Comparison of ENCODE assay signal across 1 cellular context in genomic region chr19:51926784-51927741, GRCh38.
TF ChIP-seq lines count a peak whose summit lies in the region.

Gene ZNF613 (plus strand): TSS chr19:51927472. CDS start chr19:51936221, 8,749 bp downstream.

TF ChIP-seq in H1, 55 proteins besides CTCF, POLR2A, EP300 and RAD21 (continued from another document):
- 0 out of 2 replicates have a peak, but pooled peaks have one; percentile 42 for TF ChIP-seq GABPA (IDR thresholded peaks at IDR 0.05; ENCODE audit: borderline replicate concordance, insufficient read depth, low read length)
- TF ChIP-seq SIRT6 (IDR thresholded peaks at IDR 0.05; ENCODE audit: low read length) = no peak
- peak; percentile 25; the same call in 1 of the 2 replicates for TF ChIP-seq SIX5 (IDR thresholded peaks at IDR 0.05; ENCODE audit: low read depth, low read length)
- peak; percentile 82 for TF ChIP-seq ASH2L (IDR thresholded peaks at IDR 0.05; ENCODE audit: low read length)
- TF ChIP-seq MAFK (IDR thresholded peaks at IDR 0.05; ENCODE audit: low read depth, low read length) = no peak
- TF ChIP-seq, protein P1, sequence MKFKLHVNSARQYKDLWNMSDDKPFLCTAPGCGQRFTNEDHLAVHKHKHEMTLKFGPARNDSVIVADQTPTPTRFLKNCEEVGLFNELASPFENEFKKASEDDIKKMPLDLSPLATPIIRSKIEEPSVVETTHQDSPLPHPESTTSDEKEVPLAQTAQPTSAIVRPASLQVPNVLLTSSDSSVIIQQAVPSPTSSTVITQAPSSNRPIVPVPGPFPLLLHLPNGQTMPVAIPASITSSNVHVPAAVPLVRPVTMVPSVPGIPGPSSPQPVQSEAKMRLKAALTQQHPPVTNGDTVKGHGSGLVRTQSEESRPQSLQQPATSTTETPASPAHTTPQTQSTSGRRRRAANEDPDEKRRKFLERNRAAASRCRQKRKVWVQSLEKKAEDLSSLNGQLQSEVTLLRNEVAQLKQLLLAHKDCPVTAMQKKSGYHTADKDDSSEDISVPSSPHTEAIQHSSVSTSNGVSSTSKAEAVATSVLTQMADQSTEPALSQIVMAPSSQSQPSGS (IDR thresholded peaks at IDR 0.05; ENCODE audit: low read length) = peak; percentile 80; the same call in 1 of the 2 replicates
- TF ChIP-seq CEBPB (IDR thresholded peaks at IDR 0.05; ENCODE audit: low read depth, low read length) = peak; percentile 26; the same call in 1 of the 2 replicates
- TF ChIP-seq PHF8 (conservative IDR thresholded peaks at IDR 0.05; ENCODE audit: low read depth, low read length) = peak; percentile 68
- TF ChIP-seq HDAC2 (IDR thresholded peaks at IDR 0.05; ENCODE audit: borderline replicate concordance in 1 of 2, low read depth in 2 of 2, low read length in 2 of 2) = peak in 1 of 2 experiments; percentile 43; a peak in 1 of 4 replicates
- TF ChIP-seq SAP30 (IDR thresholded peaks at IDR 0.05; ENCODE audit: insufficient read depth, insufficient replicate concordance, low read length) = peak; percentile 23
- TF ChIP-seq TAF1 (IDR thresholded peaks at IDR 0.05; ENCODE audit: low read depth, low read length) = peak; percentile 60; the same call in 1 of the 2 replicates
- TF ChIP-seq RBBP5 (IDR thresholded peaks at IDR 0.05; ENCODE audit: borderline replicate concordance, low read depth, low read length) = peak; percentile 66
- TF ChIP-seq CBX8 (IDR thresholded peaks at IDR 0.05; ENCODE audit: borderline replicate concordance, low read depth, low read length) = no peak
- TF ChIP-seq TAF7 (optimal IDR thresholded peaks at IDR 0.05; ENCODE audit: borderline replicate concordance, low read depth, low read length) = peak; percentile 60
